28 cellular contexts compared by ENCODE assay signal in genomic region chr3:136152963-136153362, GRCh38. TPM values are rescaled to one million over a fixed set of nuclear protein-coding genes. Genes with fewer than 3 reads are reported as not detected.
A peak's percentile ranks its signal among the peaks of the same experiment; 100 is the strongest.
DNase-seq lines count a peak whose midpoint lies in the region; ATAC-seq lines count a peak whose summit lies in the region.
"Had no signal": no experiment of that assay in that cellular context is flagged by ENCODE, and none has a peak within 500 bp of the region (broad histone marks: within the 10 kb centered on the region; RNA-seq: fewer than 3 reads in every experiment).

No MANE protein-coding gene starts in this region.

- H3K4me3 ChIP-seq in SK-N-MC: no peak overlapping the region
- H3K4me3 ChIP-seq in trophoblast cell (ENCODE audit: low read depth, low read length): no peak overlapping the region
- H3K4me3 ChIP-seq: lung, ovary, testis had no signal

- H3K79me2 ChIP-seq in trophoblast cell (ENCODE audit: control insufficient read depth, insufficient read depth, low read length, poor library complexity): peaks cover 4% of the 10 kb centered on the region

- no peaks in the 10 kb centered on the region for H3K79me1 ChIP-seq in trophoblast cell (ENCODE audit: low read length)

- no peak overlapping the region for H2AK5ac ChIP-seq in trophoblast cell (ENCODE audit: low read length)

- H3K9ac ChIP-seq in SK-N-MC (ENCODE audit: insufficient read length) (no peak overlapping the region), trophoblast cell (ENCODE audit: low read length) (no peak overlapping the region)
- H3K9ac ChIP-seq: SK-N-SH had no signal

- ATAC-seq in effector memory CD8-positive, alpha-beta T cell (replicated peaks): no peak
- no peak for ATAC-seq in GM18870 (IDR thresholded peaks at IDR 0.05; ENCODE audit: unreplicated experiment)
- ATAC-seq: foreskin keratinocyte, sciatic nerve had no signal

- no peak overlapping the region for H3K4me3 Mint-ChIP-seq in activated naive CD4-positive, alpha-beta T cell treated with anti-CD3 and anti-CD28 coated beads, Interleukin-2, amount 50 U/mL, for 24 hours
- H3K4me3 Mint-ChIP-seq in effector memory CD8-positive, alpha-beta T cell: peak overlapping the region; percentile 34 to 67
- H3K4me3 Mint-ChIP-seq: H9 had no signal

- no peaks in the 10 kb centered on the region for H3K9me3 ChIP-seq in SK-N-MC (ENCODE audit: low read depth, low read length)
- H3K9me3 ChIP-seq in trophoblast cell (ENCODE audit: insufficient read depth, low read depth, low read length): no peaks in the 10 kb centered on the region
- H3K9me3 ChIP-seq: ovary, SK-N-SH, testis had no signal

- no peak overlapping the region for H3K18ac ChIP-seq in trophoblast cell (ENCODE audit: low read length)

- H3K36me3 Mint-ChIP-seq in activated naive CD4-positive, alpha-beta T cell treated with anti-CD3 and anti-CD28 coated beads, Interleukin-2, amount 50 U/mL, for 24 hours: peaks cover 11% of the 10 kb centered on the region
- H3K36me3 Mint-ChIP-seq in effector memory CD8-positive, alpha-beta T cell (ENCODE audit: insufficient read depth): peaks cover 69% of the 10 kb centered on the region

- H3K4me1 Mint-ChIP-seq in activated naive CD4-positive, alpha-beta T cell treated with anti-CD3 and anti-CD28 coated beads, Interleukin-2, amount 50 U/mL, for 24 hours: peaks cover 80% of the 10 kb centered on the region
- H3K4me1 Mint-ChIP-seq in effector memory CD8-positive, alpha-beta T cell (ENCODE audit: low read depth in 2 of 2): peaks cover 44 to 76% of the 10 kb centered on the region in 2 donors

- no peak overlapping the region for H3K23ac ChIP-seq in trophoblast cell (ENCODE audit: low read length)

- H2BK120ac ChIP-seq in trophoblast cell (ENCODE audit: insufficient read depth, low read length, poor library complexity): no peak overlapping the region

- H3K27me3 ChIP-seq in trophoblast cell (ENCODE audit: insufficient read depth, low read length): no peaks in the 10 kb centered on the region
- H3K27me3 ChIP-seq: foreskin keratinocyte, ovary, testis had no signal

- no peaks in the 10 kb centered on the region for H3K9me3 Mint-ChIP-seq in activated naive CD4-positive, alpha-beta T cell treated with anti-CD3 and anti-CD28 coated beads, Interleukin-2, amount 50 U/mL, for 24 hours
- H3K9me3 Mint-ChIP-seq in effector memory CD8-positive, alpha-beta T cell: no peaks in the 10 kb centered on the region
- H3K9me3 Mint-ChIP-seq: H9 had no signal

- no peak overlapping the region for H3K14ac ChIP-seq in trophoblast cell (ENCODE audit: low read length)

- no peak overlapping the region for H4K12ac ChIP-seq in trophoblast cell (ENCODE audit: low read depth, low read length)

- no CpG with 5 or more reads among the region's 4 CpGs for WGBS in trophoblast cell (ENCODE audit: extremely low coverage, insufficient coverage, insufficient read length)

- H3K27ac ChIP-seq in SK-N-MC: peak overlapping the region; percentile 13; the same call in 1 of the 2 replicates
- no peak overlapping the region for H3K27ac ChIP-seq in trophoblast cell (ENCODE audit: low read depth, low read length)
- H3K27ac ChIP-seq: C4-2B, foreskin keratinocyte, ovary, testis had no signal

- peak overlapping the region; percentile 74 for H3K4ac ChIP-seq in trophoblast cell (ENCODE audit: low read depth, low read length)

- no peak overlapping the region for H2AFZ ChIP-seq in trophoblast cell (ENCODE audit: insufficient read depth, low read length, poor library complexity)

- DNase-seq in activated naive CD4-positive, alpha-beta T cell (lab: John Stamatoyannopoulos, UW): no peak
- DNase-seq in SK-N-MC (ENCODE audit: low read depth, low spot score) (no peak), trophoblast cell (no peak), SW 1271 (lab: John Stamatoyannopoulos, UW) (no peak), DMS114 treated with DMSO at 0.1 percent for 48 hours (lab: John Stamatoyannopoulos, UW; ENCODE audit: unreplicated experiment) (no peak)
- no peak for DNase-seq in effector memory CD8-positive, alpha-beta T cell
- DNase-seq: activated effector memory CD4-positive, alpha-beta T cell treated with Interleukin-2 at 50 U/mL for 16 hours; anterior cingulate cortex; central memory CD4-positive, alpha-beta T cell; DMS79 treated with DMSO at 0.1 percent for 48 hours; erythroblast; H9; hippocampal formation; islet precursor cell; NCI-H1092 treated with DMSO at 0.1 percent for 48 hours; NCI-H2081; NCI-H446; ovary; SK-N-SH; stimulated activated CD4-positive, alpha-beta T cell treated with anti-CD3 and anti-CD28 coated beads, Interleukin-15, amount 100 ng/mL, for 24 hours; T1000; testis had no signal

- peaks cover 36% of the 10 kb centered on the region for H3K36me3 ChIP-seq in SK-N-MC (ENCODE audit: insufficient read depth, low read length)
- peaks cover 0 to 9% of the 10 kb centered on the region in 2 experiments for H3K36me3 ChIP-seq in trophoblast cell (ENCODE audit: control insufficient read depth in 1 of 2, insufficient read depth in 2 of 2, low read length in 2 of 2)
- H3K36me3 ChIP-seq: ovary had no signal

- H4K8ac ChIP-seq in trophoblast cell (ENCODE audit: low read depth, low read length): no peak overlapping the region

- H3K27ac Mint-ChIP-seq in activated naive CD4-positive, alpha-beta T cell treated with anti-CD3 and anti-CD28 coated beads, Interleukin-2, amount 50 U/mL, for 24 hours: peak overlapping the region; percentile 20
- H3K27ac Mint-ChIP-seq in effector memory CD8-positive, alpha-beta T cell: peak overlapping the region; percentile 61 to 85
- H3K27ac Mint-ChIP-seq: H9 had no signal

- H3K27me3 Mint-ChIP-seq in activated naive CD4-positive, alpha-beta T cell treated with anti-CD3 and anti-CD28 coated beads, Interleukin-2, amount 50 U/mL, for 24 hours: no peaks in the 10 kb centered on the region
- no peaks in the 10 kb centered on the region for H3K27me3 Mint-ChIP-seq in effector memory CD8-positive, alpha-beta T cell

- H2BK12ac ChIP-seq in trophoblast cell (ENCODE audit: low read length): no peak overlapping the region

- H3K4me2 ChIP-seq in trophoblast cell (ENCODE audit: low read length): no peak overlapping the region
- H3K4me2 ChIP-seq: SK-N-SH had no signal

- H4K91ac ChIP-seq in trophoblast cell (ENCODE audit: low read depth, low read length): no peak overlapping the region

- no peaks in the 10 kb centered on the region for H3K4me1 ChIP-seq in trophoblast cell (ENCODE audit: control insufficient read depth in 1 of 2, insufficient read depth in 2 of 2, low read length in 2 of 2)
- H3K4me1 ChIP-seq: testis had no signal

- no peak overlapping the region for H2BK5ac ChIP-seq in trophoblast cell (ENCODE audit: low read depth, low read length, poor library complexity)

RNA-seq across cellular contexts. Expression of gene MSL2, which starts 43.2 kb away (rescaled TPM):
- polyA plus RNA-seq in trophoblast cell (2013): 15.5 and 16.4 TPM in 2 replicates
